Comparison of ENCODE assay signal across 1 cellular context in genomic region chr11:42646959-42647358, GRCh38.
TF ChIP-seq lines count a peak whose summit lies in the region.

No MANE protein-coding gene starts in this region.

TF ChIP-seq in GM23338, 12 proteins besides CTCF, POLR2A, EP300 and RAD21 (continued from another document):
- TF ChIP-seq ZNF462 (CRISPR knock-in tag; IDR thresholded peaks at IDR 0.05) (no peak), EZH2phosphoT487 (IDR thresholded peaks at IDR 0.05; ENCODE audit: unreplicated experiment) (no peak)
- TF ChIP-seq, protein P1, sequence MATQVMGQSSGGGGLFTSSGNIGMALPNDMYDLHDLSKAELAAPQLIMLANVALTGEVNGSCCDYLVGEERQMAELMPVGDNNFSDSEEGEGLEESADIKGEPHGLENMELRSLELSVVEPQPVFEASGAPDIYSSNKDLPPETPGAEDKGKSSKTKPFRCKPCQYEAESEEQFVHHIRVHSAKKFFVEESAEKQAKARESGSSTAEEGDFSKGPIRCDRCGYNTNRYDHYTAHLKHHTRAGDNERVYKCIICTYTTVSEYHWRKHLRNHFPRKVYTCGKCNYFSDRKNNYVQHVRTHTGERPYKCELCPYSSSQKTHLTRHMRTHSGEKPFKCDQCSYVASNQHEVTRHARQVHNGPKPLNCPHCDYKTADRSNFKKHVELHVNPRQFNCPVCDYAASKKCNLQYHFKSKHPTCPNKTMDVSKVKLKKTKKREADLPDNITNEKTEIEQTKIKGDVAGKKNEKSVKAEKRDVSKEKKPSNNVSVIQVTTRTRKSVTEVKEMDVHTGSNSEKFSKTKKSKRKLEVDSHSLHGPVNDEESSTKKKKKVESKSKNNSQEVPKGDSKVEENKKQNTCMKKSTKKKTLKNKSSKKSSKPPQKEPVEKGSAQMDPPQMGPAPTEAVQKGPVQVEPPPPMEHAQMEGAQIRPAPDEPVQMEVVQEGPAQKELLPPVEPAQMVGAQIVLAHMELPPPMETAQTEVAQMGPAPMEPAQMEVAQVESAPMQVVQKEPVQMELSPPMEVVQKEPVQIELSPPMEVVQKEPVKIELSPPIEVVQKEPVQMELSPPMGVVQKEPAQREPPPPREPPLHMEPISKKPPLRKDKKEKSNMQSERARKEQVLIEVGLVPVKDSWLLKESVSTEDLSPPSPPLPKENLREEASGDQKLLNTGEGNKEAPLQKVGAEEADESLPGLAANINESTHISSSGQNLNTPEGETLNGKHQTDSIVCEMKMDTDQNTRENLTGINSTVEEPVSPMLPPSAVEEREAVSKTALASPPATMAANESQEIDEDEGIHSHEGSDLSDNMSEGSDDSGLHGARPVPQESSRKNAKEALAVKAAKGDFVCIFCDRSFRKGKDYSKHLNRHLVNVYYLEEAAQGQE (IDR thresholded peaks at IDR 0.05; ENCODE audit: unreplicated experiment) = no peak
